In the genomic region with DNA sequence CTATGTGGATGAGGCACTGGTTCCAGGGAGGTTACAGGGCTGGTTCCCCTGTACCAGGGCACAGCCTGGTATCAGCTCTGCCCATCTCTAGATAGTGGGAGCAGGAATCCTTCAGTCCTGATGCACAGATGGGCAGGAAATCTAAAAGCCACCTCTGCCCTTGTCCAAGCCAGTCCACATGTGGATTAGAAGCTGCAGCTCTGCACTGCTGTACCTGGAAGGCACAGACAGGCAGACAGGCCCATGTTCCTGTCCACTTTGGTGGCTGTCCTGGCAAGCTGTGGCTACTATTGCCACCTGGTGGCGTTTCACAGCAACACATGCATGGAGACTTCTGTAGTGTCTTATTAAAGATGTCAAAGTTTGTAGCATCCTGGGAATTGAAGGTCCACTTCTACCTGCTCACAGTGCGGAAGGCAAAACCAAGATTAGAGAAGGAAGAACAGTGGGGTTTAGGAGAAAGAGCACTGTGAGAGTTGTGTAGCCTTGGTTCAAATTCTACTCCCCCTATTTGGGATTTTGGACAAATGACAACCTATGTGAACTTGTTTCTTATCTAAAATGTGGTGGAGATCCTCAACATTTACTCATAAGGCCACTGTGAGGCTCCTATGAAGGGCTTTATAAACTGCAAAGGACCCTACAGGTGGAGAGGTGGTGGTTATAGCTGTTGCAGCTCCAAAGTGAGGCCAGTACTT, we compare ENCODE assay signal across 8 cellular contexts. TPM values are rescaled to one million over a fixed set of nuclear protein-coding genes. Genes with fewer than 3 reads are reported as not detected.
DNase-seq lines count a peak whose midpoint lies in the region; ATAC-seq and TF ChIP-seq lines count a peak whose summit lies in the region.

No MANE protein-coding gene starts in this region.

- DNase-seq in NK-92 treated with Interleukin-12 subunit alpha and Interleukin-12 subunit beta, amount 100 ng/mL, for 24 hours (lab: John Stamatoyannopoulos, UW) = peak; percentile 27
- DNase-seq in NK-92 (lab: John Stamatoyannopoulos, UW; ENCODE audit: unreplicated experiment) (no peak), NCI-H446 treated with DMSO at 0.1 percent for 48 hours (lab: John Stamatoyannopoulos, UW) (peak; percentile 53), dorsolateral prefrontal cortex (peak; percentile 78 to 94 (median 87)), lung microvascular endothelial cell (ENCODE audit: low read depth in 2 of 2) (peak; percentile 84 to 91)
- peak; percentile 46 to 56 for DNase-seq in activated CD4-positive, alpha-beta T cell treated with anti-CD3 and anti-CD28 coated beads, Interleukin-2, amount 50 U/mL, for 24 hours (ENCODE audit: low read depth in 1 of 2, low spot score in 1 of 2)
- peak; percentile 13 to 27 for DNase-seq in stimulated activated CD8-positive, alpha-beta memory T cell treated with anti-CD3 and anti-CD28 coated beads, Interleukin-15, amount 100 ng/mL, for 4 hours (ENCODE audit: low read depth in 2 of 2)

- H3K27me3 ChIP-seq in dorsolateral prefrontal cortex = no peaks in the 10 kb centered on the region

- intact Hi-C loops in dorsolateral prefrontal cortex (cut with DNase I) = loop anchor here (2.0 to 5.0 kb wide), 3 partner anchors 130 to 160 kb away; no protein-coding TSS in a partner anchor

- peak; percentile 89 to 99 (median 96) for TF ChIP-seq CTCF in dorsolateral prefrontal cortex (IDR thresholded peaks at IDR 0.05 in 54 of 56, conservative IDR thresholded peaks at IDR 0.05 in 2 of 56; ENCODE audit: low read depth in 1 of 56, partially characterized antibody in 56 of 56)

- ATAC-seq in HG03135 (IDR thresholded peaks at IDR 0.05; ENCODE audit: unreplicated experiment) = peak; percentile 87

- peak overlapping the region in 17 of 59 donors; percentile 16 to 70 (median 30) for H3K27ac ChIP-seq in dorsolateral prefrontal cortex

- no peak overlapping the region for H3K4me3 ChIP-seq in dorsolateral prefrontal cortex

RNA-seq across cellular contexts. Expression of a gene that starts 30.1 kb away (rescaled TPM):
- total RNA-seq in dorsolateral prefrontal cortex = 100 to 1,000 TPM in 5 of 120 experiments, 10 to 100 TPM in 115; 43.9 to 157 (median 68.6) TPM
- total RNA-seq in lung microvascular endothelial cell = 1.8 and 4.4 TPM in 2 replicates
